ENCODE assay signal across 1 cellular context in the genomic region with DNA sequence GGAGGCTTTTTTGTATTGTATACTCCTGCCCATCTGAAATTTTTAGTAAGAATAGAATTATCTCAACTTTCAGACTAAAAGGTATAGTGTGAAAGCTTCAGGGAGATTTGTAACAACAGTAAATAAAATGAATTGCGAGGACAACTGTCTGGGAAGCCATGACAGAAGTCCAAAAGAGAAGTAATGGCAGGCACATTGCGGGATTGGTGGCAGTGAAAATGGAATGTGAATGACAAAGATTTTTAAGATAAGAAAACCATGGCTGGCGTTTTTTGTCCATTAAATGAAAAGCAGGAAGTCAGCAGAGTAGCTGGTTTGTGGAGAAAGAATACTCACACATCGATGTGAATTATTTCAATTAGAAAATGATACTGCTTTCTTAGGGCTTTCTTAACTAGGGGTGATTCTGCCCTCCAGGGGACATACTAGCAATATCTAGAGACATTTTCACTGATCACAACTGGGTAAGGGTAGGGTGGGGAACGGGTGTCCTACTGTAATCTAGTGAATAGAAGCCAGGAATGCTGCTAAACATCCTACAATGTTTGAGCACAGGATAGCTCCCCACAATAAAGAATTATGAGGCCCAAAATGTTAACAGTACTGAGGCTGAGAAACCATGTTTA.
TF ChIP-seq lines count a peak whose summit lies in the region.

No MANE protein-coding gene starts in this region.

TF ChIP-seq in H1, 55 proteins besides CTCF, POLR2A, EP300 and RAD21:
- TF ChIP-seq TAF1 (IDR thresholded peaks at IDR 0.05; ENCODE audit: low read depth, low read length) = no peak
- TF ChIP-seq SIX5 (IDR thresholded peaks at IDR 0.05; ENCODE audit: low read depth, low read length) = no peak
- TF ChIP-seq ASH2L (IDR thresholded peaks at IDR 0.05; ENCODE audit: low read length) = no peak
- no peak for TF ChIP-seq CEBPB (IDR thresholded peaks at IDR 0.05; ENCODE audit: low read depth, low read length)
- no peak for TF ChIP-seq SUZ12 (IDR thresholded peaks at IDR 0.05; ENCODE audit: low read length)
- no peak for TF ChIP-seq CREB1 (IDR thresholded peaks at IDR 0.05)
- no peak for TF ChIP-seq TEAD4 (IDR thresholded peaks at IDR 0.05; ENCODE audit: low read depth, low read length)
TF ChIP-seq in H1: peak in this region for 0.
